ENCODE assay signal across 8 cellular contexts in the genomic region with DNA sequence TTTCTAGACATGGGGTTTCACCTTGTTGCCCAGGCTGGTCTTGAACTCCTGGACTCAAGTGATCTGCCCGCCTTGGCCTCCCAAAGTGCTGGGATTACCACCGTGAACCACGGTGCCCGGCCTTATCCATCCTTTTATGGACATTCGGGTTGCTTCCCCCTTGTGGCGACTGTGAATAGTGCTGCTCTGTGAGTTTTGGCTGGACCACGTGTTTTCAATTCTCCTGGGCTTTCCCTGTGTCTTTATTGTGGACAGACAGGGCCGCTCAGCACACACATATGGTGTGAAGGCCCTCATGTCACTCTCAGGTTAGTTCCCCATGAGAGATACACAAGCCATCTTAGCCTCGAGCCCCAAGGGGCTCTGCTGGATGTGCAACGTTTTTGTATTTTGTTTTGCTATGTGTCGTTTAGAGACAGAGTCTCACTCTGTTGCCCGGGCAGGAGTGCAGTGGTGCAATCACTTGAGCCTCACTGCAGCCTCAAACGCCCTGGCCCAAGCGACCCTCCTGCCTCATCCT. TPM values are rescaled to one million over a fixed set of nuclear protein-coding genes. Genes with fewer than 3 reads are reported as not detected.
DNase-seq lines count a peak whose midpoint lies in the region; ATAC-seq, FAIRE-seq and TF ChIP-seq lines count a peak whose summit lies in the region.

No MANE protein-coding gene starts in this region.

- H3K36me3 Mint-ChIP-seq in activated naive CD4-positive, alpha-beta T cell treated with anti-CD3 and anti-CD28 coated beads, Interleukin-2, amount 50 U/mL, for 72 hours, result no peaks in the 10 kb centered on the region

- peak overlapping the region; percentile 52 to 77 for H3K27ac Mint-ChIP-seq in activated naive CD4-positive, alpha-beta T cell treated with anti-CD3 and anti-CD28 coated beads, Interleukin-2, amount 50 U/mL, for 72 hours

- WGBS in psoas muscle, 3 donors, result 6 to 9% (median 6%) methylated on average over 14 of the region's 14 CpGs

- H3K27me3 ChIP-seq in cardiac muscle cell (no peaks in the 10 kb centered on the region), psoas muscle (ENCODE audit: insufficient read depth in 3 of 3, low read length in 2 of 3) (no peaks in the 10 kb centered on the region), uterus (no peaks in the 10 kb centered on the region)

- H3K27ac ChIP-seq in cardiac muscle cell (peak overlapping the region; percentile 67), psoas muscle (no peak overlapping the region), uterus (no peak overlapping the region)

- H3K9me3 ChIP-seq in cardiac muscle cell (ENCODE audit: low read depth), result no peaks in the 10 kb centered on the region
- no peaks in the 10 kb centered on the region for H3K9me3 ChIP-seq in psoas muscle
- no peaks in the 10 kb centered on the region for H3K9me3 ChIP-seq in uterus

- H3K4me3 ChIP-seq in cardiac muscle cell, result no peak overlapping the region
- no peak overlapping the region for H3K4me3 ChIP-seq in psoas muscle
- H3K4me3 ChIP-seq in uterus, result no peak overlapping the region

- DNase-seq in D721Med (ENCODE audit: insufficient read length, low spot score) (peak; percentile 66), NCI-H1048 (lab: John Stamatoyannopoulos, UW) (peak; percentile 28), SKM-1 (lab: John Stamatoyannopoulos, UW; ENCODE audit: unreplicated experiment) (peak; percentile 74), cardiac muscle cell (ENCODE audit: low read depth in 1 of 2, low spot score in 1 of 2) (peak; percentile 84 to 91), psoas muscle (peak; percentile 77 to 83), uterus (peak; percentile 77 to 78)
- DNase-seq in activated naive CD4-positive, alpha-beta T cell treated with anti-CD3 and anti-CD28 coated beads, Interleukin-2, amount 50 U/mL, for 72 hours (ENCODE audit: low spot score in 2 of 2), result peak; percentile 74 to 79

- H3K9me3 Mint-ChIP-seq in activated naive CD4-positive, alpha-beta T cell treated with anti-CD3 and anti-CD28 coated beads, Interleukin-2, amount 50 U/mL, for 72 hours, result no peaks in the 10 kb centered on the region

- peak; percentile 42 for ATAC-seq in GM21737 (IDR thresholded peaks at IDR 0.05; ENCODE audit: unreplicated experiment)
- peak; percentile 74 to 78 for ATAC-seq in activated naive CD4-positive, alpha-beta T cell treated with anti-CD3 and anti-CD28 coated beads, Interleukin-2, amount 50 U/mL, for 72 hours
- peak; percentile 72 to 88 (median 80) for ATAC-seq in psoas muscle

- TF ChIP-seq CTCF in D721Med (IDR thresholded peaks at IDR 0.05; ENCODE audit: insufficient read depth, missing control alignments), result peak; percentile 56
- peak; percentile 80 for TF ChIP-seq CTCF in cardiac muscle cell (IDR thresholded peaks at IDR 0.05; ENCODE audit: low read depth, low read length)
- TF ChIP-seq CTCF in psoas muscle (IDR thresholded peaks at IDR 0.05), result peak; percentile 78
- peak; percentile 62 to 78 (median 75) for TF ChIP-seq CTCF in uterus (IDR thresholded peaks at IDR 0.05)

- no peak for TF ChIP-seq POLR2A in uterus (IDR thresholded peaks at IDR 0.05)

- no peak for FAIRE-seq in D721Med (lab: Jason Lieb, UNC)

- H3K4me1 ChIP-seq in cardiac muscle cell (ENCODE audit: low read depth), result no peaks in the 10 kb centered on the region
- no peaks in the 10 kb centered on the region for H3K4me1 ChIP-seq in psoas muscle
- no peaks in the 10 kb centered on the region for H3K4me1 ChIP-seq in uterus

- H3K36me3 ChIP-seq in cardiac muscle cell, result peaks cover 5% of the 10 kb centered on the region
- H3K36me3 ChIP-seq in psoas muscle (ENCODE audit: insufficient read depth in 1 of 2, low read depth in 1 of 2), result peaks cover 3 to 31% of the 10 kb centered on the region in 2 donors
- no peaks in the 10 kb centered on the region for H3K36me3 ChIP-seq in uterus

- intact Hi-C loops in psoas muscle (cut with DNase I), result no loop called here
- intact Hi-C loops in uterus (cut with DNase I; ENCODE audit: low total_unique reads), result no loop called here

RNA-seq across cellular contexts. Expression of a gene that starts 40.5 kb away (rescaled TPM):
- total RNA-seq in activated naive CD4-positive, alpha-beta T cell treated with anti-CD3 and anti-CD28 coated beads, Interleukin-2, amount 50 U/mL, for 72 hours, result 10 to 100 TPM; 36.0 to 62.2 TPM
- total RNA-seq in cardiac muscle cell, result 46.0 and 78.5 TPM in 2 replicates
- polyA plus RNA-seq in cardiac muscle cell, result 43.6 and 53.9 TPM in 2 replicates
- total RNA-seq in psoas muscle, result 10 to 100 TPM; 26.2 to 55.1 (median 40.1) TPM
- polyA plus RNA-seq in psoas muscle, result 10 to 100 TPM; 12.3 to 20.3 (median 18.4) TPM
- 10 to 100 TPM; 32.4 to 87.6 (median 70.0) TPM for total RNA-seq in uterus

RNA-seq across cellular contexts. Expression of a gene that starts 40.8 kb away (rescaled TPM):
- total RNA-seq in activated naive CD4-positive, alpha-beta T cell treated with anti-CD3 and anti-CD28 coated beads, Interleukin-2, amount 50 U/mL, for 72 hours, result 10 to 100 TPM; 55.1 to 55.4 TPM
- 74.5 and 76.0 TPM in 2 replicates for total RNA-seq in cardiac muscle cell
- polyA plus RNA-seq in cardiac muscle cell, result 73.7 and 84.6 TPM in 2 replicates
- 10 to 100 TPM; 25.8 to 35.8 (median 29.0) TPM for total RNA-seq in psoas muscle
- 10 to 100 TPM; 20.6 to 26.3 (median 24.6) TPM for polyA plus RNA-seq in psoas muscle
- total RNA-seq in uterus, result 10 to 100 TPM in 2 of 4 donors, 1 to 10 TPM in 2; 9.5 to 43.6 (median 14.0) TPM

RNA-seq across cellular contexts. Expression of a gene that starts 44.3 kb away (rescaled TPM):
- total RNA-seq in activated naive CD4-positive, alpha-beta T cell treated with anti-CD3 and anti-CD28 coated beads, Interleukin-2, amount 50 U/mL, for 72 hours, result 100 to 1,000 TPM; 122 to 134 TPM
- total RNA-seq in cardiac muscle cell, result 72.9 and 98.3 TPM in 2 replicates
- 32.3 and 39.4 TPM in 2 replicates for polyA plus RNA-seq in cardiac muscle cell
- total RNA-seq in psoas muscle, result 10 to 100 TPM; 25.3 to 65.9 (median 55.6) TPM
- 10 to 100 TPM; 18.5 to 43.4 (median 32.5) TPM for polyA plus RNA-seq in psoas muscle
- total RNA-seq in uterus, result 10 to 100 TPM in 3 of 4 donors, 1 to 10 TPM in 1; 9.7 to 65.1 (median 22.3) TPM

Comparison
In these comparisons a context has a peak if more than half of its experiments do, and no peak if none do; other contexts are left out.
1. DNase-seq: peak in every context shown above with its lines; median percentile 88 in cardiac muscle cell; 80 in psoas muscle; 78 in uterus; 76 in activated naive CD4-positive, alpha-beta T cell treated with anti-CD3 and anti-CD28 coated beads, Interleukin-2, amount 50 U/mL, for 72 hours; 74 in SKM-1; 66 in D721Med; 28 in NCI-H1048.